ENCODE assay signal across 10 cellular contexts in genomic region chr6:2111162-2111677, GRCh38.
A peak's percentile ranks its signal among the peaks of the same experiment; 100 is the strongest.
DNase-seq lines count a peak whose midpoint lies in the region; ATAC-seq and TF ChIP-seq lines count a peak whose summit lies in the region.
"Had no signal": no experiment of that assay in that cellular context is flagged by ENCODE, and none has a peak within 500 bp of the region (broad histone marks: within the 10 kb centered on the region; RNA-seq: fewer than 3 reads in every experiment).

No MANE protein-coding gene starts in this region.

- H3K4me1 Mint-ChIP-seq in chondrocyte (ENCODE audit: low read depth) (peaks cover 46% of the 10 kb centered on the region), neural progenitor cell (peaks cover 2% of the 10 kb centered on the region)

- peak overlapping the region; percentile 54 for H3K4me3 Mint-ChIP-seq in chondrocyte (ENCODE audit: unreplicated experiment)
- H3K4me3 Mint-ChIP-seq in neural progenitor cell: no peak overlapping the region
- H3K4me3 Mint-ChIP-seq: B cell had no signal

- H3K4me2 ChIP-seq in neural progenitor cell: no peak overlapping the region
- H3K4me2 ChIP-seq: KMS-11 had no signal

- H3K27me3 Mint-ChIP-seq in chondrocyte (ENCODE audit: low read depth) (no peaks in the 10 kb centered on the region), neural progenitor cell (ENCODE audit: insufficient read depth, low read depth) (no peaks in the 10 kb centered on the region)
- H3K27me3 Mint-ChIP-seq: B cell had no signal

- TF ChIP-seq CTCF in chondrocyte (IDR thresholded peaks at IDR 0.05) (no peak), retinal pigment epithelial cell (conservative IDR thresholded peaks at IDR 0.05; ENCODE audit: low read depth, low read length) (no peak), neural progenitor cell (IDR thresholded peaks at IDR 0.05) (no peak)

- H3K4me1 ChIP-seq in neural progenitor cell: no peaks in the 10 kb centered on the region

- no peaks in the 10 kb centered on the region for H3K79me2 ChIP-seq in neural progenitor cell (ENCODE audit: low read depth)

- no peaks in the 10 kb centered on the region for H3K36me3 ChIP-seq in neural progenitor cell

- H3K27ac Mint-ChIP-seq in chondrocyte (ENCODE audit: unreplicated experiment) (peak overlapping the region; percentile 93), neural progenitor cell (no peak overlapping the region)
- H3K27ac Mint-ChIP-seq: B cell had no signal

- peaks cover 2% of the 10 kb centered on the region for H3K36me3 Mint-ChIP-seq in chondrocyte (ENCODE audit: low read depth)
- no peaks in the 10 kb centered on the region for H3K36me3 Mint-ChIP-seq in neural progenitor cell

- no peaks in the 10 kb centered on the region for H3K9me3 Mint-ChIP-seq in chondrocyte (ENCODE audit: low read depth)
- no peaks in the 10 kb centered on the region for H3K9me3 Mint-ChIP-seq in neural progenitor cell

- H3K27me3 ChIP-seq in neural progenitor cell: no peaks in the 10 kb centered on the region

- H2AFZ ChIP-seq in neural progenitor cell (replicated peaks): no peak overlapping the region

- no peaks in the 10 kb centered on the region for H3K9me3 ChIP-seq in neural progenitor cell (ENCODE audit: low read depth)

- H3K27ac ChIP-seq in neural progenitor cell: no peak overlapping the region
- H3K27ac ChIP-seq: KMS-11 had no signal

- DNase-seq in activated CD4-positive, CD25-positive, alpha-beta regulatory T cell (lab: John Stamatoyannopoulos, UW): no peak
- DNase-seq in chondrocyte (ENCODE audit: low spot score) (no peak), retinal pigment epithelial cell (ENCODE audit: low read depth) (peak; percentile 65), DMS153 (lab: John Stamatoyannopoulos, UW) (no peak), anterior cingulate cortex (lab: John Stamatoyannopoulos, UW) (no peak), neural progenitor cell (ENCODE audit: low spot score) (no peak)

- ATAC-seq in activated CD4-positive, CD25-positive, alpha-beta regulatory T cell treated with anti-CD3 and anti-CD28 coated beads, Interleukin-2, amount 50 U/mL, for 24 hours: peak; percentile 84 to 86
- ATAC-seq in HG03432 (IDR thresholded peaks at IDR 0.05; ENCODE audit: unreplicated experiment): peak; percentile 68

- H3K4me3 ChIP-seq in retinal pigment epithelial cell (ENCODE audit: low read length) (no peak overlapping the region), neural progenitor cell (no peak overlapping the region)

- no peak overlapping the region for H3K9ac ChIP-seq in neural progenitor cell
- H3K9ac ChIP-seq: KMS-11 had no signal

- no peaks in the 10 kb centered on the region for H3F3A ChIP-seq in neural progenitor cell (ENCODE audit: low read depth)

- no peaks in the 10 kb centered on the region for H4K20me1 ChIP-seq in neural progenitor cell (ENCODE audit: low read depth)
